Comparison of ENCODE assay signal across 30 cellular contexts in genomic region chr17:10806863-10807262, GRCh38. TPM values are rescaled to one million over a fixed set of nuclear protein-coding genes. Genes with fewer than 3 reads are reported as not detected.
"Had no signal": no experiment of that assay in that cellular context is flagged by ENCODE, and none has a peak within 500 bp of the region (broad histone marks: within the 10 kb centered on the region; RNA-seq: fewer than 3 reads in every experiment).

No MANE protein-coding gene starts in this region.

- FAIRE-seq: urothelium cell line had no signal

- ATAC-seq: stimulated activated effector memory CD8-positive, alpha-beta T cell treated with anti-CD3 and anti-CD28 coated beads, Interleukin-12 subunit alpha, Interleukin-12 subunit beta, amount 100 ng/mL, for 72 hours; stimulated activated memory B cell treated with anti-CD40 and anti-IgM and Interleukin-4, amounts not matched to agents 10 μg/mL and 1 μg/mL and 100 μg/mL, for 72 hours; stimulated activated naive B cell treated with anti-CD40 and anti-IgM and Interleukin-4, amounts not matched to agents 10 μg/mL and 1 μg/mL and 100 μg/mL, for 72 hours; stimulated activated naive CD8-positive, alpha-beta T cell treated with anti-CD3 and anti-CD28 coated beads, Interleukin-15, amount 100 ng/mL, for 72 hours; stimulated activated naive CD8-positive, alpha-beta T cell treated with anti-CD3 and anti-CD28 coated beads, Interleukin-15, Interleukin-2, amounts not matched to agents 100 U/mL and 50 U/mL, for 24 hours had no signal

- H3K9me3 ChIP-seq: stomach, suprapubic skin, testis, thoracic aorta, thyroid gland, tibial artery, tibial nerve, transverse colon, upper lobe of left lung, upper lobe of right lung, uterus, vagina had no signal

- H3K27me3 ChIP-seq: stomach, suprapubic skin, testis, thyroid gland, tibial artery, tibial nerve, transverse colon, upper lobe of left lung, upper lobe of right lung, uterus, vagina had no signal

- H3K4me1 ChIP-seq: testis, thyroid gland, tibial artery, tibial nerve, upper lobe of left lung, upper lobe of right lung, uterus, vagina had no signal

- H3K36me3 ChIP-seq: stomach, suprapubic skin, thoracic aorta, thyroid gland, tibial artery, tibial nerve, transverse colon, upper lobe of left lung, upper lobe of right lung, uterus, vagina had no signal

- H3K27ac ChIP-seq: suprapubic skin, testis, thoracic aorta, thyroid gland, tibial artery, tibial nerve, transverse colon, upper lobe of left lung, upper lobe of right lung, uterus, vagina had no signal

- DNase-seq: stimulated activated CD4-positive, alpha-beta T cell treated with anti-CD3 and anti-CD28 coated beads, Interleukin-2, amount 100 ng/mL, for 48 hours; stimulated activated CD4-positive, alpha-beta T cell treated with anti-CD3 and anti-CD28 coated beads, Interleukin-4, amount 100 ng/mL, for 1 hour; stimulated activated CD4-positive, alpha-beta T cell treated with anti-CD3 and anti-CD28 coated beads, Interleukin-4, amount 100 ng/mL, for 24 hours; stimulated activated CD4-positive, alpha-beta T cell treated with anti-CD3 and anti-CD28 coated beads, Interleukin-4, amount 100 ng/mL, for 4 hours; stimulated activated CD8-positive, alpha-beta memory T cell treated with anti-CD3 and anti-CD28 coated beads, Interleukin-4, amount 100 ng/mL, for 48 hours; stimulated activated naive B cell treated with anti-CD40 and anti-IgM and Interleukin-4, amounts not matched to agents 10 μg/mL and 1 μg/mL and 100 μg/mL, for 72 hours; stimulated activated naive CD4-positive, alpha-beta T cell; stimulated activated naive CD4-positive, alpha-beta T cell treated with Interleukin-2 at 50 U/mL for 16 hours; stimulated activated naive CD8-positive, alpha-beta T cell treated with anti-CD3 and anti-CD28 coated beads, Interleukin-15, amount 100 ng/mL, for 72 hours; stimulated activated naive CD8-positive, alpha-beta T cell treated with anti-CD3 and anti-CD28 coated beads, Interleukin-15, Interleukin-2, amounts not matched to agents 100 U/mL and 50 U/mL, for 24 hours; stomach; substantia nigra; testis; thyroid gland; tibial artery; trophoblast cell; upper lobe of left lung; upper lobe of right lung; uterus had no signal

- H3K4me3 ChIP-seq: stomach, suprapubic skin, testis, thoracic aorta, thyroid gland, tibial artery, tibial nerve, transverse colon, upper lobe of left lung, upper lobe of right lung, uterus, vagina had no signal

RNA-seq across cellular contexts. Expression of gene TMEM238L, which starts 3.0 kb away (rescaled TPM):
- total RNA-seq: subcutaneous adipose tissue, temporal lobe, testis, thoracic aorta, thyroid gland, tibial nerve, upper lobe of left lung, upper lobe of right lung, uterus had no signal

RNA-seq across cellular contexts. Expression of gene PIRT, which starts 31.0 kb away (rescaled TPM):
- total RNA-seq: subcutaneous adipose tissue, thoracic aorta, thyroid gland, tibial nerve, upper lobe of left lung, upper lobe of right lung, ureter had no signal
